In genomic region chr21:16124397-16125130, GRCh38 we compare ENCODE assay signal across 14 cellular contexts.
DNase-seq lines count a peak whose midpoint lies in the region; ATAC-seq, FAIRE-seq and TF ChIP-seq lines count a peak whose summit lies in the region.
"Had no signal": no experiment of that assay in that cellular context is flagged by ENCODE, and none has a peak within 500 bp of the region (broad histone marks: within the 10 kb centered on the region; RNA-seq: fewer than 3 reads in every experiment).

No MANE protein-coding gene starts in this region.

- CTCF ChIA-PET in mammary epithelial cell (lab: Charles Lee; ENCODE audit: low non-redundant PET) (interaction anchor here (0.6 kb wide), 1 partner anchor 123 kb away, joined by 3 read pairs; no protein-coding TSS in a partner anchor), WTC11 (lab: Charles Lee) (no interaction called here)

- no peak overlapping the region for H3K4me3 Mint-ChIP-seq in WTC11

- dilution Hi-C loops in mammary epithelial cell (cut with HindIII; ENCODE audit: low sequenced_read_pairs): no loop called here

- 74% methylated on average over 5 of the region's 5 CpGs for WGBS in mammary epithelial cell (ENCODE audit: low coverage, missing lambda C conversion rate)
- WGBS in aorta, 2 donors: 77 to 78% methylated on average over 5 of the region's 5 CpGs

- H3K9me3 Mint-ChIP-seq in WTC11: peaks cover 8% of the 10 kb centered on the region

- in situ Hi-C loops in mammary epithelial cell (cut with MboI; ENCODE audit: low sequenced_read_pairs in 2 of 2): no loop called here

- H3K4me1 ChIP-seq in left ventricle myocardium inferior (no peaks in the 10 kb centered on the region), right atrium auricular region (no peaks in the 10 kb centered on the region), mammary epithelial cell (ENCODE audit: insufficient read depth, low read length) (no peaks in the 10 kb centered on the region), kidney (ENCODE audit: control insufficient read depth in 1 of 2, insufficient read depth in 1 of 2, low read depth in 1 of 2, low read length in 2 of 2) (peaks cover 0 to 2% of the 10 kb centered on the region in 2 donors), aorta (ENCODE audit: control insufficient read depth in 1 of 2, insufficient read depth in 2 of 2, low read length in 2 of 2) (no peaks in the 10 kb centered on the region)

- no peaks in the 10 kb centered on the region for H3K27me3 Mint-ChIP-seq in WTC11 (ENCODE audit: low read depth)

- H3K4me1 Mint-ChIP-seq in WTC11: no peaks in the 10 kb centered on the region

- H3K9me3 ChIP-seq in left ventricle myocardium inferior (replicated peaks) (peaks cover 31% of the 10 kb centered on the region), right atrium auricular region (peaks cover 0 to 9% of the 10 kb centered on the region in 2 donors), mammary epithelial cell (replicated peaks; ENCODE audit: insufficient read depth, low read length) (no peaks in the 10 kb centered on the region), kidney (ENCODE audit: control insufficient read depth in 1 of 2, low read length in 2 of 2) (no peaks in the 10 kb centered on the region), aorta (ENCODE audit: control insufficient read depth, low read length) (no peaks in the 10 kb centered on the region)

- FAIRE-seq in kidney (lab: Jason Lieb, UNC): peak; percentile 30

- intact Hi-C loops in left ventricle myocardium inferior (cut with micrococcal nuclease): loop anchor here (10.0 kb wide), 1 partner anchor 60 kb away; no protein-coding TSS in a partner anchor
- intact Hi-C loops in mammary epithelial cell (cut with micrococcal nuclease): loop anchor here (5.0 kb wide), 1 partner anchor 68 kb away; no protein-coding TSS in a partner anchor
- intact Hi-C loops in kidney (cut with DNase I): no loop called here
- intact Hi-C loops in aorta (cut with DNase I): no loop called here

- no peaks in the 10 kb centered on the region for H3K27me3 ChIP-seq in left ventricle myocardium inferior (ENCODE audit: low read depth)
- no peaks in the 10 kb centered on the region for H3K27me3 ChIP-seq in right atrium auricular region
- no peaks in the 10 kb centered on the region for H3K27me3 ChIP-seq in mammary epithelial cell (ENCODE audit: insufficient read depth, low read length)
- H3K27me3 ChIP-seq in aorta (ENCODE audit: control insufficient read depth in 1 of 2, insufficient read depth in 2 of 2, low read length in 1 of 2): no peaks in the 10 kb centered on the region

- peak overlapping the region; percentile 22 for H3K4me3 ChIP-seq in left ventricle myocardium inferior
- no peak overlapping the region for H3K4me3 ChIP-seq in right atrium auricular region
- no peak overlapping the region for H3K4me3 ChIP-seq in mammary epithelial cell (replicated peaks in 1 of 3; ENCODE audit: insufficient read depth in 1 of 3, low read depth in 2 of 3, low read length in 3 of 3)
- no peak overlapping the region for H3K4me3 ChIP-seq in kidney (ENCODE audit: low read length in 2 of 2)
- no peak overlapping the region for H3K4me3 ChIP-seq in aorta (ENCODE audit: low read length in 2 of 2)

- no peaks in the 10 kb centered on the region for H3K36me3 ChIP-seq in left ventricle myocardium inferior
- H3K36me3 ChIP-seq in right atrium auricular region: no peaks in the 10 kb centered on the region
- H3K36me3 ChIP-seq in mammary epithelial cell (ENCODE audit: insufficient read depth, low read length): no peaks in the 10 kb centered on the region
- no peaks in the 10 kb centered on the region for H3K36me3 ChIP-seq in kidney (ENCODE audit: control insufficient read depth in 1 of 2, insufficient read depth in 2 of 2, low read length in 2 of 2)
- no peaks in the 10 kb centered on the region for H3K36me3 ChIP-seq in aorta (ENCODE audit: control insufficient read depth in 1 of 2, insufficient read depth in 2 of 2, low read length in 1 of 2)

- H3K27ac Mint-ChIP-seq in WTC11: no peak overlapping the region

- ATAC-seq in aorta (ENCODE audit: low FRiP score) (peak; percentile 59), WTC11 (no peak)
- ATAC-seq: left lobe of liver, right cardiac atrium had no signal

- H2AFZ ChIP-seq in mammary epithelial cell (ENCODE audit: low read depth, low read length): no peak overlapping the region

- no TSS peak for BruUV-seq in mammary epithelial cell (replicated peaks; lab: Mats Ljungman, UMichigan)

- peak overlapping the region; percentile 18 for H3K27ac ChIP-seq in left ventricle myocardium inferior (replicated peaks)
- H3K27ac ChIP-seq in right atrium auricular region: no peak overlapping the region
- no peak overlapping the region for H3K27ac ChIP-seq in mammary epithelial cell (ENCODE audit: insufficient read depth, low read depth, low read length)
- no peak overlapping the region for H3K27ac ChIP-seq in kidney (ENCODE audit: low read depth in 2 of 2, low read length in 2 of 2)
- no peak overlapping the region for H3K27ac ChIP-seq in aorta (ENCODE audit: low read depth in 1 of 2, low read length in 2 of 2)

- H3K9ac ChIP-seq in mammary epithelial cell (ENCODE audit: insufficient read depth, low read length) (no peak overlapping the region), kidney (ENCODE audit: low read length in 2 of 2) (no peak overlapping the region)

- no peaks in the 10 kb centered on the region for H4K20me1 ChIP-seq in mammary epithelial cell (ENCODE audit: insufficient read depth, low read length)

- H3K36me3 Mint-ChIP-seq in WTC11: no peaks in the 10 kb centered on the region

- POLR2A ChIA-PET in WTC11 (lab: Charles Lee): no interaction called here

- H3K79me2 ChIP-seq in mammary epithelial cell (ENCODE audit: insufficient read depth, low read length): no peaks in the 10 kb centered on the region

- DNase-seq in left ventricle myocardium inferior (no peak), right atrium auricular region (ENCODE audit: low spot score) (no peak), mammary epithelial cell (peak; percentile 73), kidney (no peak), aorta (no peak), NCI-H69 (lab: John Stamatoyannopoulos, UW) (no peak), cerebellar cortex (ENCODE audit: low spot score) (no peak), WTC11 (ENCODE audit: low spot score) (no peak)
- DNase-seq: ACHN; effector CD8-positive, alpha-beta T cell; GDM1; NCI-H1417 treated with DMSO at 0.1 percent for 48 hours; right cardiac atrium had no signal

- H3K4me2 ChIP-seq in mammary epithelial cell (ENCODE audit: insufficient read depth, low read depth, low read length): peak overlapping the region; percentile 16

- TF ChIP-seq CTCF in left ventricle myocardium inferior (IDR thresholded peaks at IDR 0.05; ENCODE audit: borderline replicate concordance) (no peak), right atrium auricular region (IDR thresholded peaks at IDR 0.05) (no peak), mammary epithelial cell (conservative IDR thresholded peaks at IDR 0.05 in 1 of 2, IDR thresholded peaks at IDR 0.05 in 1 of 2; ENCODE audit: extremely low read depth in 1 of 2, insufficient read depth in 1 of 2, low read depth in 1 of 2, low read length in 2 of 2) (no peak), kidney (IDR thresholded peaks at IDR 0.05; ENCODE audit: borderline replicate concordance, extremely low read depth, insufficient read depth) (no peak), WTC11 (IDR thresholded peaks at IDR 0.05) (no peak)

TF ChIP-seq in WTC11, 78 proteins besides CTCF, POLR2A, EP300 and RAD21 (continues in another document):
- TF ChIP-seq, protein P1, sequence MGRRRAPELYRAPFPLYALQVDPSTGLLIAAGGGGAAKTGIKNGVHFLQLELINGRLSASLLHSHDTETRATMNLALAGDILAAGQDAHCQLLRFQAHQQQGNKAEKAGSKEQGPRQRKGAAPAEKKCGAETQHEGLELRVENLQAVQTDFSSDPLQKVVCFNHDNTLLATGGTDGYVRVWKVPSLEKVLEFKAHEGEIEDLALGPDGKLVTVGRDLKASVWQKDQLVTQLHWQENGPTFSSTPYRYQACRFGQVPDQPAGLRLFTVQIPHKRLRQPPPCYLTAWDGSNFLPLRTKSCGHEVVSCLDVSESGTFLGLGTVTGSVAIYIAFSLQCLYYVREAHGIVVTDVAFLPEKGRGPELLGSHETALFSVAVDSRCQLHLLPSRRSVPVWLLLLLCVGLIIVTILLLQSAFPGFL (CRISPR knock-in tag; IDR thresholded peaks at IDR 0.05; ENCODE audit: borderline replicate concordance): no peak
- TF ChIP-seq, protein P2, sequence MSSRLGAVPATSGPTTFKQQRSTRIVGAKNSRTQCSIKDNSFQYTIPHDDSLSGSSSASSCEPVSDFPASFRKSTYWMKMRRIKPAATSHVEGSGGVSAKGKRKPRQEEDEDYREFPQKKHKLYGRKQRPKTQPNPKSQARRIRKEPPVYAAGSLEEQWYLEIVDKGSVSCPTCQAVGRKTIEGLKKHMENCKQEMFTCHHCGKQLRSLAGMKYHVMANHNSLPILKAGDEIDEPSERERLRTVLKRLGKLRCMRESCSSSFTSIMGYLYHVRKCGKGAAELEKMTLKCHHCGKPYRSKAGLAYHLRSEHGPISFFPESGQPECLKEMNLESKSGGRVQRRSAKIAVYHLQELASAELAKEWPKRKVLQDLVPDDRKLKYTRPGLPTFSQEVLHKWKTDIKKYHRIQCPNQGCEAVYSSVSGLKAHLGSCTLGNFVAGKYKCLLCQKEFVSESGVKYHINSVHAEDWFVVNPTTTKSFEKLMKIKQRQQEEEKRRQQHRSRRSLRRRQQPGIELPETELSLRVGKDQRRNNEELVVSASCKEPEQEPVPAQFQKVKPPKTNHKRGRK (CRISPR knock-in tag; IDR thresholded peaks at IDR 0.05; ENCODE audit: borderline replicate concordance): no peak
- TF ChIP-seq ZNF425 (CRISPR knock-in tag; conservative IDR thresholded peaks at IDR 0.05): no peak

Comparison
In these comparisons a context has a peak if more than half of its experiments do, and no peak if none do; other contexts are left out.
1. intact Hi-C loops: an anchor here in left ventricle myocardium inferior (10.0 kb wide) and mammary epithelial cell (5.0 kb wide); none called in kidney and aorta.